8 cellular contexts compared by ENCODE assay signal in the genomic region with DNA sequence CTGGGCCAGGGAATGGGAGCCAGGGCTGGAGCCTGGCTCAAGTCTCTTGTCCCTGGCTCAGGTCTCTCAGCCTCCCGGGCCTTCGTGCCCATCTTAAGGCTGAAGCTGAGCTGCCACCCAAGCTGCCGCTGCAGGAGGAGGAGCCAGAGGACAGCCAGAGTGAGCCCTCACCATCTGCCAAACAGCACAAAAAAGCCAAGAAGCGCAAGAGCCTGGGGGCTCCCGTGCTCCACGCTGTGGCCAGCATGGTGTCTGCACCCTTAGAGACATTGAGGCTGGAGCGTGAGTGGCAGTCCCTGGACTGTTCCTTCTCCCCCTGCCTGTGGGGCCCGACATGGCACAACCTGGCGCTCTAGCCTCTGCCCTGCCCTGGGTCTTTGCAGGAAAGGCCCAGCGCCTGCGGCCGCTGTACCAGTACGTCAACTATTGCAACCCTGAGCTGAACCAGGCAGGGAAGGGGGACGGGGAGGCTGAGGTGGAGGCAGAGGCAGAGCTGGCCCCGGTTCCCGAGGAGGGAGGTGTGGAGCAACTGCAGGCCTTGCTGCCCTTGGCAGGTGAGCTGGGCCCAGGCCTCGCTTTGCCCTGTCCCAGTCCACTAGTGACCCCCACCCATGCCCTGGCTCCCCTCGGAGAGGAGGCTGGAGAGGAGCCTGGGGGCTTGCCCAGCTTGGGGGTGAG. TPM values are rescaled to one million over a fixed set of nuclear protein-coding genes. Genes with fewer than 3 reads are reported as not detected.
DNase-seq lines count a peak whose midpoint lies in the region; ATAC-seq and TF ChIP-seq lines count a peak whose summit lies in the region.

No MANE protein-coding gene starts in this region.

- ATAC-seq in GM18867 (IDR thresholded peaks at IDR 0.05; ENCODE audit: unreplicated experiment) (peak; percentile 62), HG03108 (IDR thresholded peaks at IDR 0.05; ENCODE audit: unreplicated experiment) (peak; percentile 56), lower lobe of right lung (peak; percentile 78 to 84)

- peaks cover 10% of the 10 kb centered on the region for H3K36me3 ChIP-seq in lower lobe of right lung

- peak; percentile 80 for TF ChIP-seq CTCF in lower lobe of right lung (IDR thresholded peaks at IDR 0.05)

- intact Hi-C loops in lower lobe of right lung (cut with DNase I): no loop called here

- H3K9me3 ChIP-seq in lower lobe of right lung: no peaks in the 10 kb centered on the region

- no peaks in the 10 kb centered on the region for H3K27me3 ChIP-seq in lower lobe of right lung (ENCODE audit: low read depth)

- H3K27ac ChIP-seq in lower lobe of right lung: peak overlapping the region; percentile 92

- DNase-seq in AG08396 (ENCODE audit: low spot score) (peak; percentile 95), NCI-H510A (lab: John Stamatoyannopoulos, UW) (peak; percentile 74), dermis blood vessel endothelial cell (peak; percentile 97), lower lobe of right lung (peak; percentile 86)
- DNase-seq in activated CD4-positive, alpha-beta T cell treated with anti-CD3 and anti-CD28 coated beads, Interleukin-2, amount 50 U/mL, for 1 hour: peak; percentile 80
- DNase-seq in stimulated activated CD4-positive, alpha-beta T cell treated with anti-CD3 and anti-CD28 coated beads, TNF-alpha, amount 100 ng/mL, for 4 hours (ENCODE audit: low read depth in 3 of 3): peak; percentile 50 to 74 (median 64)

- peaks cover 43% of the 10 kb centered on the region for H3K4me1 ChIP-seq in lower lobe of right lung

- H3K4me3 ChIP-seq in lower lobe of right lung: peak overlapping the region; percentile 85

RNA-seq across cellular contexts. Expression of gene C16orf86, which starts 1.3 kb away (rescaled TPM):
- total RNA-seq in dermis blood vessel endothelial cell: 3.7 and 3.9 TPM in 2 replicates
- total RNA-seq in lower lobe of right lung: 5.3 TPM

RNA-seq across cellular contexts. Expression of gene ENKD1, which starts 1.4 kb away (rescaled TPM):
- total RNA-seq in dermis blood vessel endothelial cell: 18.1 and 20.1 TPM in 2 replicates
- 19.4 TPM for total RNA-seq in lower lobe of right lung

RNA-seq across cellular contexts. Expression of gene PARD6A, which starts 7.2 kb away (rescaled TPM):
- total RNA-seq in dermis blood vessel endothelial cell (6.3 and 7.0 TPM in 2 replicates), lower lobe of right lung (5.5 TPM)

RNA-seq across cellular contexts. Expression of gene ACD, which starts 7.9 kb away (rescaled TPM):
- total RNA-seq in dermis blood vessel endothelial cell (14.5 and 17.8 TPM in 2 replicates), lower lobe of right lung (16.6 TPM)

RNA-seq across cellular contexts. Expression of gene CARMIL2, which starts 23.0 kb away (rescaled TPM):
- 0.56 and 0.85 TPM in 2 replicates for total RNA-seq in dermis blood vessel endothelial cell
- total RNA-seq in lower lobe of right lung: 2.4 TPM

Comparison
In these comparisons a context has a peak if more than half of its experiments do, and no peak if none do; other contexts are left out.
1. Peak in every context shown above with its lines: DNase-seq, ATAC-seq, H3K4me3 ChIP-seq and H3K27ac ChIP-seq.